In the genomic region with DNA sequence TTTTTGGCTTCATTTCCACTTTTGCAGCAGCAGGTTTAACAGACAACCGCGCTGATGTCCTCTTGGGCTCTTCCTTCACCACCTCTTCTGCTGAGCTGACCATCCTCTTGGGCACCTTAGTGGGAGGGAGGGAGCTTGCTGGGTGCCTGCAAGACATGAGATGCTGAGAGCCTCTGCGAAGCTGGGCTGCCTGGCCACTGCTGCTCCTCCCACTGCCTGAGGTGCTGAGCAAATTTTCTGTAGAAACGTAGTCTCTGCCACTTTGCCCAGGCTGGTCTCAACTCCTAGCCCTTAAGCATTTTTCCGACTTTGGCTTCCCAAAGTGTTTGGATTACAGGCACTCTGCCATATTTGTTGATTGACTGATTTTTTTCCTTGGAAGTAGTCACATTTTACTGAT, we compare ENCODE assay signal across 18 cellular contexts.
"Had no signal": no experiment of that assay in that cellular context is flagged by ENCODE, and none has a peak within 500 bp of the region (broad histone marks: within the 10 kb centered on the region; RNA-seq: fewer than 3 reads in every experiment).

No MANE protein-coding gene starts in this region.

- H3K4me1 Mint-ChIP-seq: naive thymus-derived CD4-positive, alpha-beta T cell had no signal

- H3K4me3 Mint-ChIP-seq: dendritic cell treated with granulocyte-macrophage colony-stimulating factor and Interleukin-4, amounts not matched to agents 40 ng/mL and 50 ng/mL, for 4 days; naive thymus-derived CD4-positive, alpha-beta T cell had no signal

- H3K27ac ChIP-seq: heart right ventricle, left ventricle myocardium inferior, ovary, right atrium auricular region, sigmoid colon, skin epidermis, stomach, thoracic aorta, transverse colon had no signal

- H3K4me1 ChIP-seq: heart right ventricle, left ventricle myocardium inferior, right atrium auricular region, sigmoid colon, stomach, transverse colon had no signal

- H3K27me3 Mint-ChIP-seq: dendritic cell treated with granulocyte-macrophage colony-stimulating factor and Interleukin-4, amounts not matched to agents 40 ng/mL and 50 ng/mL, for 4 days; naive thymus-derived CD4-positive, alpha-beta T cell had no signal

- H3K36me3 ChIP-seq: heart right ventricle, left ventricle myocardium inferior, ovary, right atrium auricular region, sigmoid colon, stomach, thoracic aorta, transverse colon had no signal

- H3K27me3 ChIP-seq: heart right ventricle, ovary, right atrium auricular region, sigmoid colon, stomach, transverse colon had no signal

- ATAC-seq: heart right ventricle; left cardiac atrium; naive thymus-derived CD4-positive, alpha-beta T cell had no signal

- H3K4me3 ChIP-seq: heart right ventricle, left ventricle myocardium inferior, ovary, right atrium auricular region, sigmoid colon, skin epidermis, stomach, thoracic aorta, transverse colon had no signal

- H3K36me3 Mint-ChIP-seq: naive thymus-derived CD4-positive, alpha-beta T cell had no signal

- DNase-seq: heart right ventricle; hypothalamus; left cardiac atrium; left ventricle myocardium inferior; naive thymus-derived CD4-positive, alpha-beta T cell; nucleus accumbens; ovary; sigmoid colon; stimulated activated CD4-positive, alpha-beta T cell treated with anti-CD3 and anti-CD28 coated beads, Interleukin-2, amount 100 ng/mL, for 24 hours; stimulated activated CD4-positive, alpha-beta T cell treated with anti-CD3 and anti-CD28 coated beads, Interleukin-4, amount 100 ng/mL, for 4 hours; stimulated activated naive CD4-positive, alpha-beta T cell; stomach; substantia nigra; transverse colon had no signal

- H3K27ac Mint-ChIP-seq: dendritic cell treated with granulocyte-macrophage colony-stimulating factor and Interleukin-4, amounts not matched to agents 40 ng/mL and 50 ng/mL, for 4 days; naive thymus-derived CD4-positive, alpha-beta T cell had no signal

- H3K9me3 ChIP-seq: ovary, right atrium auricular region, thoracic aorta, transverse colon had no signal
